In the genomic region with DNA sequence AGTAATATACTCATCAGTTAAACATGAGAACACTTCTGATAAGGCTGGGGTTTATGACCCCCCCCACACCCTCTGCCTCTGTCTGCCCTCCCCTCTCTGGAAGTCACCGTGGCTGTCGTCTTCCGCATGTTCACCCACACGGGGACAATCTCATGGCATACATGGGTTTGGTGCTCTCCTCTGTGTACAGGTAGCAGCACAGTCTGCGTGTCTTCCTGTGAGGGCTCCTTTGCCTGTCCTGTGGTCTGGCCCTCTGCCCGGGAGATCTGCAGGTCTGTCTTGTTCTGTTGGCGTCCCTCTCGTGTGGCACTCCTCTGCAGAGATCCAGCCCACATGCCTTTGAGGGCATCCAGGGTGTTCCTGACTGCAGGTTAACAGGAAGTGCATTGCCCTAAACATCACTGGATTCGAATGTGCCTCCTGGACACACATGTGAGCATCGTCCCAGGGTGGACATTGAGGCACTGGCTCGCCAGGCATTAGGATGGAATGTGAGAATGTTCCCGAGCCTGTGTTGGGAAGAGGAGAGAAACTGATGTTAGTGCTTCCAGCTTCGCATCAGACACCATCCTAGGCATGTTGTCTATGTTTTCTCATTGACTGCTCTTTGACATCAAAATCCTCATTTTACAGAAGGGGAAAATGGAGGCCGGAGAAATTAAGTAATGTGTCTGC, we compare ENCODE assay signal across 10 cellular contexts. TPM values are rescaled to one million over a fixed set of nuclear protein-coding genes. Genes with fewer than 3 reads are reported as not detected.
DNase-seq lines count a peak whose midpoint lies in the region; ATAC-seq and TF ChIP-seq lines count a peak whose summit lies in the region.
"Had no signal": no experiment of that assay in that cellular context is flagged by ENCODE, and none has a peak within 500 bp of the region (broad histone marks: within the 10 kb centered on the region; RNA-seq: fewer than 3 reads in every experiment).

No MANE protein-coding gene starts in this region.

- ATAC-seq in CD4-positive, alpha-beta T cell (ENCODE audit: poor library complexity), result peak; percentile 98
- peak; percentile 77 for ATAC-seq in RWPE2 (ENCODE audit: low read depth)
- ATAC-seq in central memory CD8-positive, alpha-beta T cell (replicated peaks; ENCODE audit: extremely low read depth, poor library complexity, severe bottlenecking), result peak; percentile 92
- ATAC-seq in GM21381 (IDR thresholded peaks at IDR 0.05; ENCODE audit: unreplicated experiment), result no peak
- ATAC-seq in gastrocnemius medialis, result no peak

- in situ Hi-C loops in brain microvascular endothelial cell (cut with HindIII; ENCODE audit: low pct_ligation_motif_present, low sequenced_read_pairs) (no loop called here), gastrocnemius medialis (cut with MboI; ENCODE audit: low sequenced_read_pairs in 4 of 4) (no loop called here)

- no peak overlapping the region for H3K27ac ChIP-seq in CD4-positive, alpha-beta T cell (ENCODE audit: low read depth, low read length)
- no peak overlapping the region for H3K27ac ChIP-seq in RWPE2 (ENCODE audit: poor library complexity, severe bottlenecking)
- H3K27ac ChIP-seq in brain microvascular endothelial cell, result no peak overlapping the region
- no peak overlapping the region for H3K27ac ChIP-seq in gastrocnemius medialis

- H3K27me3 Mint-ChIP-seq in CD4-positive, alpha-beta T cell, result no peaks in the 10 kb centered on the region
- no peaks in the 10 kb centered on the region for H3K27me3 Mint-ChIP-seq in central memory CD8-positive, alpha-beta T cell
- peaks cover 6% of the 10 kb centered on the region for H3K27me3 Mint-ChIP-seq in progenitor cell of endocrine pancreas

- peaks cover 52% of the 10 kb centered on the region for H3K4me1 Mint-ChIP-seq in CD4-positive, alpha-beta T cell (ENCODE audit: low read depth)
- H3K4me1 Mint-ChIP-seq in central memory CD8-positive, alpha-beta T cell, result peaks cover 10% of the 10 kb centered on the region
- H3K4me1 Mint-ChIP-seq in progenitor cell of endocrine pancreas (ENCODE audit: low read depth), result peaks cover 2% of the 10 kb centered on the region

- TF ChIP-seq CTCF in CD4-positive, alpha-beta T cell (IDR thresholded peaks at IDR 0.05), result no peak
- TF ChIP-seq CTCF in RWPE2 (IDR thresholded peaks at IDR 0.05; ENCODE audit: poor library complexity, severe bottlenecking) (no peak), progenitor cell of endocrine pancreas (IDR thresholded peaks at IDR 0.05; ENCODE audit: unreplicated experiment) (no peak), brain microvascular endothelial cell (IDR thresholded peaks at IDR 0.05; ENCODE audit: low read depth, low read length, missing control alignments) (no peak), gastrocnemius medialis (IDR thresholded peaks at IDR 0.05 in 4 of 5, conservative IDR thresholded peaks at IDR 0.05 in 1 of 5) (no peak)

- no peaks in the 10 kb centered on the region for H3K9me3 Mint-ChIP-seq in CD4-positive, alpha-beta T cell
- no peaks in the 10 kb centered on the region for H3K9me3 Mint-ChIP-seq in central memory CD8-positive, alpha-beta T cell
- no peaks in the 10 kb centered on the region for H3K9me3 Mint-ChIP-seq in progenitor cell of endocrine pancreas (ENCODE audit: low read depth)

- H3K4me1 ChIP-seq in RWPE2 (ENCODE audit: insufficient read depth, poor library complexity, severe bottlenecking) (peaks cover 14% of the 10 kb centered on the region), gastrocnemius medialis (peaks cover 0 to 6% of the 10 kb centered on the region in 2 donors)

- H3K36me3 Mint-ChIP-seq in CD4-positive, alpha-beta T cell (ENCODE audit: low read depth), result no peaks in the 10 kb centered on the region
- H3K36me3 Mint-ChIP-seq in central memory CD8-positive, alpha-beta T cell (ENCODE audit: insufficient read depth), result peaks cover 3% of the 10 kb centered on the region
- no peaks in the 10 kb centered on the region for H3K36me3 Mint-ChIP-seq in progenitor cell of endocrine pancreas (ENCODE audit: insufficient read depth)

- H3K27me3 ChIP-seq in CD4-positive, alpha-beta T cell (ENCODE audit: control insufficient read depth, insufficient read depth, low read length), result no peaks in the 10 kb centered on the region
- H3K27me3 ChIP-seq in RWPE2 (ENCODE audit: insufficient read depth, poor library complexity, severe bottlenecking) (no peaks in the 10 kb centered on the region), brain microvascular endothelial cell (replicated peaks) (no peaks in the 10 kb centered on the region), gastrocnemius medialis (no peaks in the 10 kb centered on the region)

- H3K4me3 ChIP-seq in RWPE2 (ENCODE audit: severe bottlenecking) (no peak overlapping the region), brain microvascular endothelial cell (ENCODE audit: low read depth, low read length) (no peak overlapping the region), gastrocnemius medialis (no peak overlapping the region)

- no peaks in the 10 kb centered on the region for H3K9me3 ChIP-seq in CD4-positive, alpha-beta T cell (ENCODE audit: control insufficient read depth, low read length)
- no peaks in the 10 kb centered on the region for H3K9me3 ChIP-seq in RWPE2 (ENCODE audit: severe bottlenecking)
- H3K9me3 ChIP-seq in gastrocnemius medialis, result no peaks in the 10 kb centered on the region

- peak; percentile 30 to 74 (median 52) for DNase-seq in CD4-positive, alpha-beta T cell
- DNase-seq in RWPE2 (ENCODE audit: low spot score), result no peak
- DNase-seq in central memory CD8-positive, alpha-beta T cell (ENCODE audit: low spot score in 2 of 2), result peak; percentile 24 to 31
- no peak for DNase-seq in progenitor cell of endocrine pancreas (ENCODE audit: low spot score, unreplicated experiment)
- DNase-seq in brain microvascular endothelial cell, result no peak
- no peak for DNase-seq in NOMO-1 (lab: John Stamatoyannopoulos, UW; ENCODE audit: unreplicated experiment in 2 of 2)
- DNase-seq in gastrocnemius medialis, result no peak
- DNase-seq: DMS 273 treated with DMSO at 0.1 percent for 48 hours; NK-92 treated with Interleukin-12 subunit alpha and Interleukin-12 subunit beta, amount 100 ng/mL, for 24 hours had no signal

- peak overlapping the region; percentile 74 for H3K27ac Mint-ChIP-seq in CD4-positive, alpha-beta T cell
- H3K27ac Mint-ChIP-seq in central memory CD8-positive, alpha-beta T cell (ENCODE audit: low read depth), result peak overlapping the region; percentile 58
- peak overlapping the region; percentile 19 for H3K27ac Mint-ChIP-seq in progenitor cell of endocrine pancreas

- CTCF ChIA-PET in CD4-positive, alpha-beta T cell (lab: Charles Lee), result no interaction called here

- H3K36me3 ChIP-seq in RWPE2 (ENCODE audit: low read depth), result no peaks in the 10 kb centered on the region
- H3K36me3 ChIP-seq in brain microvascular endothelial cell (replicated peaks), result no peaks in the 10 kb centered on the region
- no peaks in the 10 kb centered on the region for H3K36me3 ChIP-seq in gastrocnemius medialis

- POLR2A ChIA-PET in CD4-positive, alpha-beta T cell (lab: Charles Lee), result interaction anchor here (1.0 to 1.3 kb wide), 3 partner anchors 16 to 334 kb away, joined by 3 read pairs; no protein-coding TSS in a partner anchor

- intact Hi-C loops in CD4-positive, alpha-beta T cell (cut with DNase I, micrococcal nuclease), result loop anchor here in 1 of 2 experiments (2.0 kb wide), 1 partner anchor 54 kb away; a partner anchor contains a TSS
- intact Hi-C loops in gastrocnemius medialis (cut with DNase I; ENCODE audit: low total_unique reads), result no loop called here

- peak overlapping the region; percentile 5 for H3K4me3 Mint-ChIP-seq in CD4-positive, alpha-beta T cell
- no peak overlapping the region for H3K4me3 Mint-ChIP-seq in central memory CD8-positive, alpha-beta T cell
- H3K4me3 Mint-ChIP-seq in progenitor cell of endocrine pancreas (ENCODE audit: low read depth), result no peak overlapping the region

- no peak for TF ChIP-seq POLR2A in gastrocnemius medialis (IDR thresholded peaks at IDR 0.05)

RNA-seq across cellular contexts. Expression of a gene that starts 54.5 kb away (rescaled TPM):
- 1 to 10 TPM; 6.1 to 9.8 TPM for total RNA-seq in CD4-positive, alpha-beta T cell
- total RNA-seq in progenitor cell of endocrine pancreas, result 2.8 and 3.0 TPM in 2 replicates
- total RNA-seq in gastrocnemius medialis, result under 1 TPM; 0.10 to 0.75 (median 0.19) TPM

Comparison
In these comparisons a context has a peak if more than half of its experiments do, and no peak if none do; other contexts are left out.
1. ATAC-seq: peak in CD4-positive, alpha-beta T cell (single experiment), RWPE2 (single experiment) and central memory CD8-positive, alpha-beta T cell (single experiment); none in GM21381 (single experiment) and gastrocnemius medialis (0 of 2).
2. DNase-seq: peak in CD4-positive, alpha-beta T cell (10 of 10) and central memory CD8-positive, alpha-beta T cell (2 of 2); none in RWPE2 (single experiment), progenitor cell of endocrine pancreas (single experiment), brain microvascular endothelial cell (single experiment), NOMO-1 (0 of 2) and gastrocnemius medialis (0 of 2).
3. H3K27ac Mint-ChIP-seq: peak in every context shown above with its lines; median percentile 74 in CD4-positive, alpha-beta T cell; 58 in central memory CD8-positive, alpha-beta T cell; 19 in progenitor cell of endocrine pancreas.